ENCODE assay signal across 14 cellular contexts in genomic region chr3:125582707-125583106, GRCh38. TPM values are rescaled to one million over a fixed set of nuclear protein-coding genes. Genes with fewer than 3 reads are reported as not detected.
A peak's percentile ranks its signal among the peaks of the same experiment; 100 is the strongest.
DNase-seq lines count a peak whose midpoint lies in the region; ATAC-seq and TF ChIP-seq lines count a peak whose summit lies in the region.
"Had no signal": no experiment of that assay in that cellular context is flagged by ENCODE, and none has a peak within 500 bp of the region (broad histone marks: within the 10 kb centered on the region; RNA-seq: fewer than 3 reads in every experiment).

No MANE protein-coding gene starts in this region.

- no peaks in the 10 kb centered on the region for H3K27me3 Mint-ChIP-seq in mesothelial cell of epicardium (ENCODE audit: low read depth)
- H3K27me3 Mint-ChIP-seq: activated naive CD8-positive, alpha-beta T cell treated with anti-CD3 and anti-CD28 coated beads, Interleukin-2, amount 10 ng/mL, durations not matched to agents 7 days and 5 days; memory B cell had no signal

- no peaks in the 10 kb centered on the region for H3K9me3 ChIP-seq in RWPE2 (ENCODE audit: severe bottlenecking)
- H3K9me3 ChIP-seq in heart left ventricle: no peaks in the 10 kb centered on the region
- H3K9me3 ChIP-seq: heart right ventricle had no signal

- no peaks in the 10 kb centered on the region for H3K27me3 ChIP-seq in RWPE2 (ENCODE audit: insufficient read depth, poor library complexity, severe bottlenecking)
- no peaks in the 10 kb centered on the region for H3K27me3 ChIP-seq in heart left ventricle
- H3K27me3 ChIP-seq: heart right ventricle had no signal

- intact Hi-C loops in heart left ventricle (cut with DNase I): loop anchor here in 3 of 10 donors (10.0 kb wide), 3 partner anchors 98 to 658 kb away; partner anchors contain the start of gene MUC13 (in 1 of the 3)

- H3K27ac ChIP-seq in RWPE2 (ENCODE audit: poor library complexity, severe bottlenecking) (no peak overlapping the region), heart left ventricle (no peak overlapping the region)
- H3K27ac ChIP-seq: heart right ventricle had no signal

- H3K4me3 ChIP-seq in RWPE2 (ENCODE audit: severe bottlenecking): no peak overlapping the region
- no peak overlapping the region for H3K4me3 ChIP-seq in heart left ventricle
- H3K4me3 ChIP-seq: heart right ventricle had no signal

- H3K4me1 Mint-ChIP-seq in mesothelial cell of epicardium: peaks cover 8% of the 10 kb centered on the region

- no peak for TF ChIP-seq POLR2A in heart left ventricle (IDR thresholded peaks at IDR 0.05)

- no peak overlapping the region for H3K4me3 Mint-ChIP-seq in mesothelial cell of epicardium
- H3K4me3 Mint-ChIP-seq: activated naive CD8-positive, alpha-beta T cell treated with anti-CD3 and anti-CD28 coated beads, Interleukin-2, amount 10 ng/mL, durations not matched to agents 7 days and 5 days; memory B cell had no signal

- peaks cover 3% of the 10 kb centered on the region for H3K9me3 Mint-ChIP-seq in mesothelial cell of epicardium
- H3K9me3 Mint-ChIP-seq: activated naive CD8-positive, alpha-beta T cell treated with anti-CD3 and anti-CD28 coated beads, Interleukin-2, amount 10 ng/mL, durations not matched to agents 7 days and 5 days; memory B cell had no signal

- H3K36me3 Mint-ChIP-seq in mesothelial cell of epicardium: peaks cover 13% of the 10 kb centered on the region

- TF ChIP-seq CTCF in RWPE2 (IDR thresholded peaks at IDR 0.05; ENCODE audit: poor library complexity, severe bottlenecking): peak; percentile 38
- peak; percentile 38 for TF ChIP-seq CTCF in mesothelial cell of epicardium (IDR thresholded peaks at IDR 0.05; ENCODE audit: unreplicated experiment)
- peak in 1 of 12 donors; percentile 13 for TF ChIP-seq CTCF in heart left ventricle (IDR thresholded peaks at IDR 0.05)

- DNase-seq in SIG-M5 treated with dmso at 0.1 percent for 504 hours (lab: John Stamatoyannopoulos, UW; ENCODE audit: unreplicated experiment): peak; percentile 24
- DNase-seq in SIG-M5 (lab: John Stamatoyannopoulos, UW): no peak
- peak; percentile 16 for DNase-seq in HuH-7 (ENCODE audit: low spot score)
- DNase-seq in RWPE2 (ENCODE audit: low spot score): no peak
- no peak for DNase-seq in mesothelial cell of epicardium (ENCODE audit: low spot score in 2 of 2, unreplicated experiment in 2 of 2)
- no peak for DNase-seq in SHP77 (lab: John Stamatoyannopoulos, UW)
- no peak for DNase-seq in T-helper 9 cell
- DNase-seq in heart left ventricle: no peak
- DNase-seq: activated CD8-positive, alpha-beta memory T cell treated with anti-CD3 and anti-CD28 coated beads for 24 hours; activated naive CD8-positive, alpha-beta T cell treated with anti-CD3 and anti-CD28 coated beads, Interleukin-2, amount 10 ng/mL, durations not matched to agents 7 days and 5 days; heart right ventricle; NCI-H1930; posterior cingulate gyrus had no signal

- ATAC-seq in RWPE2 (ENCODE audit: low read depth): no peak
- ATAC-seq in heart left ventricle: no peak
- ATAC-seq: heart right ventricle had no signal

- H3K36me3 ChIP-seq in RWPE2 (ENCODE audit: low read depth): peaks cover 25% of the 10 kb centered on the region
- H3K36me3 ChIP-seq in heart left ventricle: peaks cover 0 to 46% (median 40%) of the 10 kb centered on the region in 9 donors

- H3K27ac Mint-ChIP-seq in mesothelial cell of epicardium: no peak overlapping the region
- H3K27ac Mint-ChIP-seq: activated naive CD8-positive, alpha-beta T cell treated with anti-CD3 and anti-CD28 coated beads, Interleukin-2, amount 10 ng/mL, durations not matched to agents 7 days and 5 days; memory B cell had no signal

- H3K4me1 ChIP-seq in RWPE2 (ENCODE audit: insufficient read depth, poor library complexity, severe bottlenecking) (peaks cover 5% of the 10 kb centered on the region), heart left ventricle (peaks cover 0 to 21% (median 2%) of the 10 kb centered on the region in 12 donors)

RNA-seq across cellular contexts. Expression of gene OSBPL11, which starts 12.6 kb away (rescaled TPM):
- total RNA-seq in mesothelial cell of epicardium: 14.0 to 14.6 TPM (median 14.3 TPM) in 3 replicates
- 10 to 100 TPM in 6 of 9 donors, 1 to 10 TPM in 3; 9.0 to 16.7 (median 10.9) TPM for total RNA-seq in heart left ventricle
- polyA plus RNA-seq in heart left ventricle: 10 to 100 TPM in 1 of 2 donors, 1 to 10 TPM in 1; 5.0 to 11.1 TPM

Comparison
In these comparisons a context has a peak if more than half of its experiments do, and no peak if none do; other contexts are left out.
1. DNase-seq: peak in SIG-M5 treated with dmso at 0.1 percent for 504 hours (single experiment) and HuH-7 (single experiment); none in SIG-M5 (single experiment), RWPE2 (single experiment), mesothelial cell of epicardium (0 of 2), SHP77 (0 of 2), T-helper 9 cell (single experiment) and heart left ventricle (0 of 5).